Comparison of ENCODE assay signal across 17 cellular contexts in the genomic region with DNA sequence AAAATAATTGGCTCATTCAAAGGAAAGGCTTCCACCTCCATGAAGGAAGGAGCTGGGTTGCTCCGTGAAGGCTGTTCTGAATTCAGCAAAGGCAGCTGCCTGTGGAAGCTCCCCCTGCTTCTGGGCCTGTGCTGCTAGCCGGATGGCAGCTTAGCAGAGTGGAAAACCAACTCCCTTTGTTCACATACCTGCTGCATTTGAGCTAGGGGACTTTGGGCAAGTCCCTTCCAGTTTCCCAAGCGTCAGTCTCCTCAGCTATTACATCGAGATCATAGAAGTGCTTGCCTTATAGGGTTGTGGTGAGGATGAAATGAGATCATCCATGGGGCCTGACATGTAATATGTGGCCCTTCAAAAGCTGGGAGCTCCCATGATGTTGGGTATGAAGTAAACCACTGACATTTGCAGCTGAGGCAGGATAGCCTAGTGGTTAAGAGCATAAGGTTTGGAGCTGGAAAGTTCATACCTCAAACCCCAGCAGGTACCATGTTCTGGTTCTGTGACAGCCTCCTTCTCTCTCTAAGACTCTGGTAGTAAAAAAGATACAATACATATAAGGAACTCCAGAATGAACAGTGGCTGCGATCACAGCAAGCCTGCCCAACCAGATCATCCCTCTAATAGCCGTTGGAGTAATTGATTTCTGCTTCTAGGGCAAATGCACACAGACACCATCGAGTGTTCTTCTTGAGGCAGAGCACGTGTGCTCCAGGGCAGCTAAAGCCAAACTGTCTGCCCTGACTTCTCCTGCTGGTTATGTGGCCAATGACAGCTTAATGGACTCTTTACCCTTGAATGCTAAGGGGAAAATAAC. TPM values are rescaled to one million over a fixed set of nuclear protein-coding genes. Genes with fewer than 3 reads are reported as not detected.
A peak's percentile ranks its signal among the peaks of the same experiment; 100 is the strongest.
DNase-seq lines count a peak whose midpoint lies in the region; ATAC-seq and TF ChIP-seq lines count a peak whose summit lies in the region.
"Had no signal": no experiment of that assay in that cellular context is flagged by ENCODE, and none has a peak within 500 bp of the region (broad histone marks: within the 10 kb centered on the region; RNA-seq: fewer than 3 reads in every experiment).

No MANE protein-coding gene starts in this region.

- no peaks in the 10 kb centered on the region for H3K9me3 ChIP-seq in upper lobe of right lung
- H3K9me3 ChIP-seq: right atrium auricular region had no signal

- H3K27ac Mint-ChIP-seq in activated naive CD8-positive, alpha-beta T cell treated with anti-CD3 and anti-CD28 coated beads, Interleukin-2, amount 50 U/mL, for 24 hours: no peak overlapping the region
- H3K27ac Mint-ChIP-seq in activated naive CD8-positive, alpha-beta T cell treated with anti-CD3 and anti-CD28 coated beads for 36 hours: no peak overlapping the region
- H3K27ac Mint-ChIP-seq in activated T-helper 17 cell treated with anti-CD3 and anti-CD28 coated beads, Interleukin-2, amount 50 U/mL, for 72 hours: no peak overlapping the region
- H3K27ac Mint-ChIP-seq in type B pancreatic cell: no peak overlapping the region
- H3K27ac Mint-ChIP-seq: activated CD4-positive, alpha-beta memory T cell treated with anti-CD3 and anti-CD28 coated beads, Interleukin-2, amount 10 ng/mL, durations not matched to agents 7 days and 5 days; B cell; effector memory CD8-positive, alpha-beta T cell; mesothelial cell of epicardium had no signal

- ATAC-seq in activated naive CD8-positive, alpha-beta T cell treated with anti-CD3 and anti-CD28 coated beads, Interleukin-2, amount 50 U/mL, for 24 hours: peak; percentile 88
- ATAC-seq in GM21515 (IDR thresholded peaks at IDR 0.05; ENCODE audit: unreplicated experiment): peak; percentile 48
- peak; percentile 80 for ATAC-seq in activated T-helper 17 cell treated with anti-CD3 and anti-CD28 coated beads, Interleukin-2, amount 50 U/mL, for 72 hours (replicated peaks)
- ATAC-seq in upper lobe of right lung: no peak
- ATAC-seq: effector memory CD8-positive, alpha-beta T cell had no signal

- TF ChIP-seq CTCF in type B pancreatic cell (conservative IDR thresholded peaks at IDR 0.05): peak; percentile 32
- no peak for TF ChIP-seq CTCF in upper lobe of right lung (IDR thresholded peaks at IDR 0.05)

- no peak overlapping the region for H3K27ac ChIP-seq in upper lobe of right lung
- H3K27ac ChIP-seq: right atrium auricular region had no signal

- H3K27me3 ChIP-seq in upper lobe of right lung: peaks cover 25% of the 10 kb centered on the region
- H3K27me3 ChIP-seq: right atrium auricular region had no signal

- no peak overlapping the region for H3K4me3 Mint-ChIP-seq in activated naive CD8-positive, alpha-beta T cell treated with anti-CD3 and anti-CD28 coated beads, Interleukin-2, amount 50 U/mL, for 24 hours
- no peak overlapping the region for H3K4me3 Mint-ChIP-seq in activated naive CD8-positive, alpha-beta T cell treated with anti-CD3 and anti-CD28 coated beads for 36 hours
- no peak overlapping the region for H3K4me3 Mint-ChIP-seq in activated T-helper 17 cell treated with anti-CD3 and anti-CD28 coated beads, Interleukin-2, amount 50 U/mL, for 72 hours
- no peak overlapping the region for H3K4me3 Mint-ChIP-seq in type B pancreatic cell
- H3K4me3 Mint-ChIP-seq: activated CD4-positive, alpha-beta memory T cell treated with anti-CD3 and anti-CD28 coated beads, Interleukin-2, amount 10 ng/mL, durations not matched to agents 7 days and 5 days; B cell; effector memory CD8-positive, alpha-beta T cell; mesothelial cell of epicardium had no signal

- no peak for DNase-seq in activated naive CD8-positive, alpha-beta T cell treated with anti-CD3 and anti-CD28 coated beads, Interleukin-2, amount 50 U/mL, for 24 hours
- DNase-seq in activated naive CD8-positive, alpha-beta T cell treated with anti-CD3 and anti-CD28 coated beads for 36 hours: no peak
- DNase-seq in type B pancreatic cell (ENCODE audit: extremely low spot score, unreplicated experiment): no peak
- no peak for DNase-seq in glomerular visceral epithelial cell (ENCODE audit: extremely low spot score)
- DNase-seq in cardiac septum (ENCODE audit: low spot score): no peak
- DNase-seq in upper lobe of right lung: no peak
- DNase-seq: activated CD4-positive, alpha-beta memory T cell treated with anti-CD3 and anti-CD28 coated beads, Interleukin-2, amount 10 ng/mL, durations not matched to agents 7 days and 5 days; Calu3; effector memory CD8-positive, alpha-beta T cell; hypothalamus; NCI-H1930; NCI-H82 had no signal

- H3K36me3 Mint-ChIP-seq in activated naive CD8-positive, alpha-beta T cell treated with anti-CD3 and anti-CD28 coated beads, Interleukin-2, amount 50 U/mL, for 24 hours (ENCODE audit: low read depth): no peaks in the 10 kb centered on the region
- H3K36me3 Mint-ChIP-seq in activated naive CD8-positive, alpha-beta T cell treated with anti-CD3 and anti-CD28 coated beads for 36 hours: peaks cover 5% of the 10 kb centered on the region
- no peaks in the 10 kb centered on the region for H3K36me3 Mint-ChIP-seq in activated T-helper 17 cell treated with anti-CD3 and anti-CD28 coated beads, Interleukin-2, amount 50 U/mL, for 72 hours (ENCODE audit: low read depth)
- no peaks in the 10 kb centered on the region for H3K36me3 Mint-ChIP-seq in type B pancreatic cell
- H3K36me3 Mint-ChIP-seq: mesothelial cell of epicardium had no signal

- H3K36me3 ChIP-seq in upper lobe of right lung: no peaks in the 10 kb centered on the region
- H3K36me3 ChIP-seq: right atrium auricular region had no signal

- peaks cover 10% of the 10 kb centered on the region for H3K9me3 Mint-ChIP-seq in activated naive CD8-positive, alpha-beta T cell treated with anti-CD3 and anti-CD28 coated beads, Interleukin-2, amount 50 U/mL, for 24 hours
- peaks cover 5% of the 10 kb centered on the region for H3K9me3 Mint-ChIP-seq in activated naive CD8-positive, alpha-beta T cell treated with anti-CD3 and anti-CD28 coated beads for 36 hours
- peaks cover 4% of the 10 kb centered on the region for H3K9me3 Mint-ChIP-seq in activated T-helper 17 cell treated with anti-CD3 and anti-CD28 coated beads, Interleukin-2, amount 50 U/mL, for 72 hours
- H3K9me3 Mint-ChIP-seq in type B pancreatic cell: peaks cover 5% of the 10 kb centered on the region
- H3K9me3 Mint-ChIP-seq: activated CD4-positive, alpha-beta memory T cell treated with anti-CD3 and anti-CD28 coated beads, Interleukin-2, amount 10 ng/mL, durations not matched to agents 7 days and 5 days; effector memory CD8-positive, alpha-beta T cell had no signal

- no peaks in the 10 kb centered on the region for H3K4me1 ChIP-seq in upper lobe of right lung
- H3K4me1 ChIP-seq: right atrium auricular region had no signal

- intact Hi-C loops in cardiac septum (cut with DNase I): no loop called here
- intact Hi-C loops in upper lobe of right lung (cut with DNase I): no loop called here

- peaks cover 2% of the 10 kb centered on the region for H3K4me1 Mint-ChIP-seq in activated naive CD8-positive, alpha-beta T cell treated with anti-CD3 and anti-CD28 coated beads, Interleukin-2, amount 50 U/mL, for 24 hours
- H3K4me1 Mint-ChIP-seq in activated naive CD8-positive, alpha-beta T cell treated with anti-CD3 and anti-CD28 coated beads for 36 hours: no peaks in the 10 kb centered on the region
- H3K4me1 Mint-ChIP-seq in activated T-helper 17 cell treated with anti-CD3 and anti-CD28 coated beads, Interleukin-2, amount 50 U/mL, for 72 hours: no peaks in the 10 kb centered on the region
- peaks cover 4% of the 10 kb centered on the region for H3K4me1 Mint-ChIP-seq in type B pancreatic cell (ENCODE audit: unreplicated experiment)
- H3K4me1 Mint-ChIP-seq: activated CD4-positive, alpha-beta memory T cell treated with anti-CD3 and anti-CD28 coated beads, Interleukin-2, amount 10 ng/mL, durations not matched to agents 7 days and 5 days; B cell had no signal

- no peak overlapping the region for H3K4me3 ChIP-seq in upper lobe of right lung
- H3K4me3 ChIP-seq: right atrium auricular region had no signal

- H3K27me3 Mint-ChIP-seq in activated naive CD8-positive, alpha-beta T cell treated with anti-CD3 and anti-CD28 coated beads, Interleukin-2, amount 50 U/mL, for 24 hours: peaks cover 8% of the 10 kb centered on the region
- H3K27me3 Mint-ChIP-seq in activated naive CD8-positive, alpha-beta T cell treated with anti-CD3 and anti-CD28 coated beads for 36 hours: peaks cover 24% of the 10 kb centered on the region
- H3K27me3 Mint-ChIP-seq in activated T-helper 17 cell treated with anti-CD3 and anti-CD28 coated beads, Interleukin-2, amount 50 U/mL, for 72 hours: peaks cover 10% of the 10 kb centered on the region
- H3K27me3 Mint-ChIP-seq in type B pancreatic cell: peaks cover 25% of the 10 kb centered on the region

RNA-seq across cellular contexts. Expression of a gene that starts 11.0 kb away (rescaled TPM):
- 10 to 100 TPM; 21.3 to 22.1 TPM for total RNA-seq in activated naive CD8-positive, alpha-beta T cell treated with anti-CD3 and anti-CD28 coated beads for 36 hours
- 10 to 100 TPM; 19.3 to 22.8 TPM for total RNA-seq in activated T-helper 17 cell treated with anti-CD3 and anti-CD28 coated beads, Interleukin-2, amount 50 U/mL, for 72 hours
- total RNA-seq in type B pancreatic cell (ENCODE audit: low replicate concordance): 12.8 and 19.9 TPM in 2 replicates
- total RNA-seq in cardiac septum: 16.0 TPM
- total RNA-seq in upper lobe of right lung: 15.4 TPM
